31 cellular contexts compared by ENCODE assay signal in genomic region chr4:6391852-6392188, GRCh38.
DNase-seq lines count a peak whose midpoint lies in the region; ATAC-seq, FAIRE-seq and TF ChIP-seq lines count a peak whose summit lies in the region.
"Had no signal": no experiment of that assay in that cellular context is flagged by ENCODE, and none has a peak within 500 bp of the region (broad histone marks: within the 10 kb centered on the region; RNA-seq: fewer than 3 reads in every experiment).

No MANE protein-coding gene starts in this region.

- no peak for FAIRE-seq in bronchial epithelial cell (lab: Jason Lieb, UNC)
- FAIRE-seq: frontal cortex, pancreas had no signal

- no peak overlapping the region for H3K27ac Mint-ChIP-seq in stimulated activated effector memory CD8-positive, alpha-beta T cell treated with anti-CD3 and anti-CD28 coated beads, Interleukin-12 subunit alpha, Interleukin-12 subunit beta, amount 100 ng/mL, for 72 hours
- no peak overlapping the region for H3K27ac Mint-ChIP-seq in CD8-positive, alpha-beta T cell
- H3K27ac Mint-ChIP-seq: activated CD4-positive, alpha-beta memory T cell treated with anti-CD3 and anti-CD28 coated beads for 36 hours; H9; T-helper 17 cell had no signal

- no peaks in the 10 kb centered on the region for H3K9me3 Mint-ChIP-seq in stimulated activated effector memory CD8-positive, alpha-beta T cell treated with anti-CD3 and anti-CD28 coated beads, Interleukin-12 subunit alpha, Interleukin-12 subunit beta, amount 100 ng/mL, for 72 hours
- H3K9me3 Mint-ChIP-seq in CD8-positive, alpha-beta T cell, result no peaks in the 10 kb centered on the region
- H3K9me3 Mint-ChIP-seq: activated CD4-positive, alpha-beta memory T cell treated with anti-CD3 and anti-CD28 coated beads for 36 hours; CD14-positive monocyte; H9; neural crest cell had no signal

- H3K4me1 ChIP-seq in CD8-positive, alpha-beta T cell (ENCODE audit: insufficient read depth, low read length), result no peaks in the 10 kb centered on the region
- H3K4me1 ChIP-seq: pancreas, upper lobe of right lung had no signal

- no peak overlapping the region for H3K27ac ChIP-seq in CD8-positive, alpha-beta T cell (ENCODE audit: low read depth, low read length)
- H3K27ac ChIP-seq: hepatocyte, HL-60, pancreas, spleen, upper lobe of right lung had no signal

- POLR2A ChIA-PET in CD8-positive, alpha-beta T cell (lab: Charles Lee), result no interaction called here
- POLR2A ChIA-PET in HEK293T (lab: Yijun Ruan, JAX), result no interaction called here

- DNase-seq in ELR (ENCODE audit: low read depth) (peak; percentile 15), NCI-H226 (peak; percentile 13), bronchial epithelial cell (ENCODE audit: low read depth) (peak; percentile 89), GM19238 (ENCODE audit: insufficient read length, low spot score) (no peak), HEK293T (ENCODE audit: extremely low spot score) (no peak)
- no peak for DNase-seq in stimulated activated effector memory CD8-positive, alpha-beta T cell treated with anti-CD3 and anti-CD28 coated beads, Interleukin-12 subunit alpha, Interleukin-12 subunit beta, amount 100 ng/mL, for 72 hours (ENCODE audit: low spot score in 2 of 2)
- DNase-seq in CD8-positive, alpha-beta T cell, result no peak
- DNase-seq: activated CD4-positive, alpha-beta memory T cell treated with anti-CD3 and anti-CD28 coated beads for 36 hours; activated CD8-positive, alpha-beta memory T cell treated with anti-CD3 and anti-CD28 coated beads, Interleukin-2, amount 50 U/mL, for 4 hours; activated naive CD4-positive, alpha-beta T cell treated with anti-CD3 and anti-CD28 coated beads, Interleukin-2, amount 50 U/mL, for 16 hours; amniotic stem cell; effector CD8-positive, alpha-beta T cell; EL; erythroblast; H9; left colon; mesenchymal stem cell; NCI-H1092 treated with DMSO at 0.1 percent for 48 hours; NCI-H187; NCI-H524 treated with DMSO at 0.1 percent for 48 hours; SK-N-SH; spleen; T-helper 17 cell; upper lobe of right lung had no signal

- H3K36me3 Mint-ChIP-seq in stimulated activated effector memory CD8-positive, alpha-beta T cell treated with anti-CD3 and anti-CD28 coated beads, Interleukin-12 subunit alpha, Interleukin-12 subunit beta, amount 100 ng/mL, for 72 hours, result no peaks in the 10 kb centered on the region
- no peaks in the 10 kb centered on the region for H3K36me3 Mint-ChIP-seq in CD8-positive, alpha-beta T cell
- H3K36me3 Mint-ChIP-seq: activated CD4-positive, alpha-beta memory T cell treated with anti-CD3 and anti-CD28 coated beads for 36 hours; CD14-positive monocyte had no signal

- no peaks in the 10 kb centered on the region for H3K9me3 ChIP-seq in CD8-positive, alpha-beta T cell (ENCODE audit: low read length)
- H3K9me3 ChIP-seq: pancreas, SK-N-SH, spleen, upper lobe of right lung had no signal

- H3K4me1 Mint-ChIP-seq in stimulated activated effector memory CD8-positive, alpha-beta T cell treated with anti-CD3 and anti-CD28 coated beads, Interleukin-12 subunit alpha, Interleukin-12 subunit beta, amount 100 ng/mL, for 72 hours, result no peaks in the 10 kb centered on the region
- no peaks in the 10 kb centered on the region for H3K4me1 Mint-ChIP-seq in CD8-positive, alpha-beta T cell (ENCODE audit: low read depth)
- H3K4me1 Mint-ChIP-seq: CD14-positive monocyte, neural crest cell had no signal

- H3K27me3 ChIP-seq in bronchial epithelial cell (ENCODE audit: control insufficient read depth, insufficient read depth, low read length), result peaks cover 6% of the 10 kb centered on the region
- H3K27me3 ChIP-seq in CD8-positive, alpha-beta T cell (ENCODE audit: insufficient read depth, low read length), result no peaks in the 10 kb centered on the region
- H3K27me3 ChIP-seq: hepatocyte, pancreas had no signal

- H3K36me3 ChIP-seq in bronchial epithelial cell (ENCODE audit: control insufficient read depth, insufficient read depth, low read length), result no peaks in the 10 kb centered on the region
- H3K36me3 ChIP-seq in CD8-positive, alpha-beta T cell (ENCODE audit: insufficient read depth, low read length), result no peaks in the 10 kb centered on the region
- H3K36me3 ChIP-seq: pancreas, spleen, upper lobe of right lung had no signal

- no peak overlapping the region for H3K4me3 Mint-ChIP-seq in stimulated activated effector memory CD8-positive, alpha-beta T cell treated with anti-CD3 and anti-CD28 coated beads, Interleukin-12 subunit alpha, Interleukin-12 subunit beta, amount 100 ng/mL, for 72 hours
- H3K4me3 Mint-ChIP-seq in CD8-positive, alpha-beta T cell, result no peak overlapping the region
- H3K4me3 Mint-ChIP-seq: activated CD4-positive, alpha-beta memory T cell treated with anti-CD3 and anti-CD28 coated beads for 36 hours; CD14-positive monocyte; H9; neural crest cell; T-helper 17 cell had no signal

- CTCF ChIA-PET in CD8-positive, alpha-beta T cell (lab: Charles Lee), result no interaction called here
- CTCF ChIA-PET in HEK293T (lab: Yijun Ruan, JAX), result no interaction called here

- TF ChIP-seq CTCF in bronchial epithelial cell (IDR thresholded peaks at IDR 0.05; ENCODE audit: insufficient read depth, low read length, severe bottlenecking), result no peak
- TF ChIP-seq CTCF in CD8-positive, alpha-beta T cell (IDR thresholded peaks at IDR 0.05), result no peak

- peak; percentile 24 for ATAC-seq in stimulated activated effector memory CD8-positive, alpha-beta T cell treated with anti-CD3 and anti-CD28 coated beads, Interleukin-12 subunit alpha, Interleukin-12 subunit beta, amount 100 ng/mL, for 72 hours
- ATAC-seq in GM18861 (IDR thresholded peaks at IDR 0.05; ENCODE audit: unreplicated experiment), result no peak
- no peak for ATAC-seq in CD8-positive, alpha-beta T cell
- ATAC-seq: left colon, T-helper 17 cell, upper lobe of right lung had no signal

- no peak overlapping the region for H3K4me3 ChIP-seq in bronchial epithelial cell (ENCODE audit: low read depth, low read length)
- no peak overlapping the region for H3K4me3 ChIP-seq in CD8-positive, alpha-beta T cell (ENCODE audit: low read depth, low read length)
- H3K4me3 ChIP-seq: hepatocyte, pancreas, spleen, upper lobe of right lung had no signal

- peaks cover 11% of the 10 kb centered on the region for H3K27me3 Mint-ChIP-seq in CD8-positive, alpha-beta T cell (ENCODE audit: low read depth)

- intact Hi-C loops in CD8-positive, alpha-beta T cell (cut with DNase I, micrococcal nuclease), result no loop called here

TF ChIP-seq in HEK293T, 16 proteins besides CTCF, POLR2A, EP300 and RAD21:
- TF ChIP-seq SUZ12 (IDR thresholded peaks at IDR 0.05) (no peak), FOXM1 (IDR thresholded peaks at IDR 0.05; ENCODE audit: borderline replicate concordance) (no peak), PKNOX1 (IDR thresholded peaks at IDR 0.05) (no peak), CTBP1 (IDR thresholded peaks at IDR 0.05; ENCODE audit: borderline replicate concordance) (no peak), L3MBTL2 (conservative IDR thresholded peaks at IDR 0.05) (no peak), ARNT (IDR thresholded peaks at IDR 0.05) (no peak), FOXA1 (IDR thresholded peaks at IDR 0.05) (no peak), NFRKB (IDR thresholded peaks at IDR 0.05) (no peak), ELF4 (IDR thresholded peaks at IDR 0.05) (no peak)

Comparison
In these comparisons a context has a peak if more than half of its experiments do, and no peak if none do; other contexts are left out.
1. DNase-seq: peak in ELR (single experiment), NCI-H226 (single experiment) and bronchial epithelial cell (single experiment); none in stimulated activated effector memory CD8-positive, alpha-beta T cell treated with anti-CD3 and anti-CD28 coated beads, Interleukin-12 subunit alpha, Interleukin-12 subunit beta, amount 100 ng/mL, for 72 hours (0 of 2), GM19238 (single experiment), CD8-positive, alpha-beta T cell (0 of 7) and HEK293T (single experiment).